Comparison of ENCODE assay signal across 8 cellular contexts in the genomic region with DNA sequence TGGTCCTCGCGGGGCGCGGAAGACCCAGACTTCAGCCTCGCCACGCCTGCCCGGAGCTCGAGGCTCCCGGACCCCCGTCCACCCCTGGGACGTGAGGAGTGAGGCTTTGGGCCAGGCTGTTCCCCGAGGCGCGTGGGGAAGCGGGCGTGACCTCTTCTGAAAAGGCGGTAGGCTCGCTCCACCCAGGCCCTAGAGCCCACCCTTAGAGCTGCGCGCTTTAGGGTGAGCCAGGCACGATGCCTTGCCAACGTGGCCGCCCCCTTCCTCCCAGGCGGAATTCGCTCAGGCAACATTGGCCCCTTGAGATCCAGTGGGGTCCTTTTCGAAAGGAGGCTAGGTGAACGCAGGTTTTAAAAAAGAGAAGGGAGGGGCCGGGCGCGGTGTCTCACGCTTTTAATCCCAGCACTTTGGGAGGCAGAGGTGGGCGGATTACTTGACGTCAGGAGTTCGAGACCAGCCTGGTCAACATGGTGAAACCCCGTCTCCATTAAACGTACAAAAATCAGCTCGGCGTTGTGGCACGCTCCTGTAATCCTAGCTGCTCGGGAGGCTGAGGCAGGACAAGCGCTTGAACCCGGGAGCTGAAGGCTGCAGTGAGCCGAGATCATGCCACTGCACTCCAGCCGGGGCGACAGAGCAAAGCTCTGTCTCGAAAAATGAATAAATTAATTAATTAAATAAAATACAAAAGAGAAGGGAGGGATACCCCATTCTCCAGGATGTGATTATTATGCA. TPM values are rescaled to one million over a fixed set of nuclear protein-coding genes. Genes with fewer than 3 reads are reported as not detected.
A peak's percentile ranks its signal among the peaks of the same experiment; 100 is the strongest.
DNase-seq lines count a peak whose midpoint lies in the region; ATAC-seq and TF ChIP-seq lines count a peak whose summit lies in the region.

No MANE protein-coding gene starts in this region.

- H3K27me3 ChIP-seq in heart right ventricle (peaks cover 0 to 49% (median 16%) of the 10 kb centered on the region in 7 donors), gastrocnemius medialis (peaks cover 46 to 50% (median 49%) of the 10 kb centered on the region in 3 donors)

- H3K36me3 Mint-ChIP-seq in activated T-cell treated with anti-CD3 and anti-CD28 coated beads, Interleukin-2, amount 50 U/mL, for 24 hours (ENCODE audit: low read depth), result no peaks in the 10 kb centered on the region
- peaks cover 3% of the 10 kb centered on the region for H3K36me3 Mint-ChIP-seq in activated CD8-positive, alpha-beta T cell treated with anti-CD3 and anti-CD28 coated beads, Interleukin-2, amount 10 ng/mL, durations not matched to agents 7 days and 5 days (ENCODE audit: low read depth)

- H3K27ac ChIP-seq in heart right ventricle (peak overlapping the region; percentile 19 to 87 (median 76)), gastrocnemius medialis (peak overlapping the region; percentile 67 to 74 (median 72))

- in situ Hi-C loops in gastrocnemius medialis (cut with MboI; ENCODE audit: low sequenced_read_pairs in 4 of 4), result no loop called here

- no peaks in the 10 kb centered on the region for H3K9me3 Mint-ChIP-seq in activated T-cell treated with anti-CD3 and anti-CD28 coated beads, Interleukin-2, amount 50 U/mL, for 24 hours
- no peaks in the 10 kb centered on the region for H3K9me3 Mint-ChIP-seq in activated CD8-positive, alpha-beta T cell treated with anti-CD3 and anti-CD28 coated beads, Interleukin-2, amount 10 ng/mL, durations not matched to agents 7 days and 5 days (ENCODE audit: insufficient read depth)

- DNase-seq in activated T-cell treated with anti-CD3 and anti-CD28 coated beads, Interleukin-2, amount 50 U/mL, for 24 hours, result no peak
- DNase-seq in activated T-cell treated with anti-CD3 and anti-CD28 coated beads for 4 hours (no peak), heart right ventricle (peak in 1 of 2 donors; percentile 29), gastrocnemius medialis (peak in 1 of 2 donors; percentile 18), DMS114 treated with DMSO at 0.1 percent for 48 hours (lab: John Stamatoyannopoulos, UW; ENCODE audit: unreplicated experiment) (no peak), SKM-1 (lab: John Stamatoyannopoulos, UW; ENCODE audit: unreplicated experiment) (no peak), NAMALWA (ENCODE audit: low spot score) (no peak)
- no peak for DNase-seq in activated CD8-positive, alpha-beta T cell treated with anti-CD3 and anti-CD28 coated beads, Interleukin-2, amount 10 ng/mL, durations not matched to agents 7 days and 5 days

- H3K4me1 Mint-ChIP-seq in activated T-cell treated with anti-CD3 and anti-CD28 coated beads, Interleukin-2, amount 50 U/mL, for 24 hours (ENCODE audit: low read depth), result peaks cover 53% of the 10 kb centered on the region
- peaks cover 50% of the 10 kb centered on the region for H3K4me1 Mint-ChIP-seq in activated CD8-positive, alpha-beta T cell treated with anti-CD3 and anti-CD28 coated beads, Interleukin-2, amount 10 ng/mL, durations not matched to agents 7 days and 5 days (ENCODE audit: low read depth)

- H3K27ac Mint-ChIP-seq in activated T-cell treated with anti-CD3 and anti-CD28 coated beads, Interleukin-2, amount 50 U/mL, for 24 hours, result no peak overlapping the region
- no peak overlapping the region for H3K27ac Mint-ChIP-seq in activated CD8-positive, alpha-beta T cell treated with anti-CD3 and anti-CD28 coated beads, Interleukin-2, amount 10 ng/mL, durations not matched to agents 7 days and 5 days

- WGBS in heart right ventricle, 2 donors, result 3 to 4% methylated on average over 46 of the region's 46 CpGs

- ATAC-seq in activated CD8-positive, alpha-beta T cell treated with anti-CD3 and anti-CD28 coated beads, Interleukin-2, amount 10 ng/mL, durations not matched to agents 7 days and 5 days, result no peak
- ATAC-seq in heart right ventricle (peak; percentile 21 to 51 (median 38)), gastrocnemius medialis (peak; percentile 8 to 27)

- TF ChIP-seq POLR2A in gastrocnemius medialis (IDR thresholded peaks at IDR 0.05), result no peak

- POLR2A ChIA-PET in activated CD8-positive, alpha-beta T cell treated with anti-CD3 and anti-CD28 coated beads, Interleukin-2, amount 10 ng/mL, durations not matched to agents 7 days and 5 days (lab: Charles Lee), result interaction anchor here (0.6 to 1.5 kb wide), 7 partner anchors 19 to 622 kb away, joined by 3 to 4 read pairs (median 4); a partner anchor contains a TSS

- intact Hi-C loops in heart right ventricle (cut with DNase I), result loop anchor here in 8 of 10 donors (5.0 to 10.0 kb wide), 4 partner anchors 245 to 583 kb away; a partner anchor contains a TSS
- intact Hi-C loops in gastrocnemius medialis (cut with DNase I; ENCODE audit: low total_unique reads), result loop anchor here (2.0 kb wide), 2 partner anchors 19 to 65 kb away; a partner anchor contains a TSS

- peak overlapping the region; percentile 23 to 83 (median 60) for H3K4me3 ChIP-seq in heart right ventricle
- peak overlapping the region; percentile 58 to 76 (median 68) for H3K4me3 ChIP-seq in gastrocnemius medialis

- H3K36me3 ChIP-seq in heart right ventricle, result no peaks in the 10 kb centered on the region
- H3K36me3 ChIP-seq in gastrocnemius medialis, result no peaks in the 10 kb centered on the region

- H3K4me3 Mint-ChIP-seq in activated T-cell treated with anti-CD3 and anti-CD28 coated beads, Interleukin-2, amount 50 U/mL, for 24 hours, result peak overlapping the region; percentile 68
- peak overlapping the region; percentile 70 for H3K4me3 Mint-ChIP-seq in activated CD8-positive, alpha-beta T cell treated with anti-CD3 and anti-CD28 coated beads, Interleukin-2, amount 10 ng/mL, durations not matched to agents 7 days and 5 days

- H3K9me3 ChIP-seq in heart right ventricle, result no peaks in the 10 kb centered on the region
- H3K9me3 ChIP-seq in gastrocnemius medialis, result no peaks in the 10 kb centered on the region

- CTCF ChIA-PET in activated CD8-positive, alpha-beta T cell treated with anti-CD3 and anti-CD28 coated beads, Interleukin-2, amount 10 ng/mL, durations not matched to agents 7 days and 5 days (lab: Charles Lee), result interaction anchor here (0.6 to 2.7 kb wide), 14 partner anchors 12 to 247 kb away, joined by 3 to 9 read pairs (median 4); a partner anchor contains a TSS

- TF ChIP-seq CTCF in heart right ventricle (IDR thresholded peaks at IDR 0.05) (no peak), gastrocnemius medialis (IDR thresholded peaks at IDR 0.05 in 4 of 5, conservative IDR thresholded peaks at IDR 0.05 in 1 of 5) (no peak)

- peaks cover 33% of the 10 kb centered on the region for H3K27me3 Mint-ChIP-seq in activated T-cell treated with anti-CD3 and anti-CD28 coated beads, Interleukin-2, amount 50 U/mL, for 24 hours
- H3K27me3 Mint-ChIP-seq in activated CD8-positive, alpha-beta T cell treated with anti-CD3 and anti-CD28 coated beads, Interleukin-2, amount 10 ng/mL, durations not matched to agents 7 days and 5 days (ENCODE audit: low read depth), result peaks cover 48% of the 10 kb centered on the region

- peaks cover 0 to 62% (median 33%) of the 10 kb centered on the region in 9 donors for H3K4me1 ChIP-seq in heart right ventricle
- H3K4me1 ChIP-seq in gastrocnemius medialis, result peaks cover 15 to 25% of the 10 kb centered on the region in 2 donors

RNA-seq across cellular contexts. Expression of a gene that starts 0.9 kb away (rescaled TPM):
- total RNA-seq in activated CD8-positive, alpha-beta T cell treated with anti-CD3 and anti-CD28 coated beads, Interleukin-2, amount 10 ng/mL, durations not matched to agents 7 days and 5 days, result 1 to 10 TPM; 6.5 to 7.2 TPM
- total RNA-seq in heart right ventricle, result 1 to 10 TPM in 7 of 10 donors, under 1 TPM in 3; 0.83 to 3.0 (median 1.3) TPM
- 1 to 10 TPM; 1.8 to 4.6 TPM for polyA plus RNA-seq in heart right ventricle
- total RNA-seq in gastrocnemius medialis, result 1 to 10 TPM; 1.0 to 5.1 (median 1.9) TPM

RNA-seq across cellular contexts. Expression of a gene that starts 19.6 kb away (rescaled TPM):
- 100 to 1,000 TPM; 305 to 313 TPM for total RNA-seq in activated CD8-positive, alpha-beta T cell treated with anti-CD3 and anti-CD28 coated beads, Interleukin-2, amount 10 ng/mL, durations not matched to agents 7 days and 5 days
- total RNA-seq in heart right ventricle (1,000 to 10,000 TPM in 9 of 10 donors, 100 to 1,000 TPM in 1; 894 to 1,717 (median 1,286) TPM), gastrocnemius medialis (100 to 1,000 TPM; 425 to 558 (median 512) TPM)
- 1,000 to 10,000 TPM; 1,114 to 1,728 TPM for polyA plus RNA-seq in heart right ventricle

RNA-seq across cellular contexts. Expression of a gene that starts 37.9 kb away (rescaled TPM):
- total RNA-seq in activated CD8-positive, alpha-beta T cell treated with anti-CD3 and anti-CD28 coated beads, Interleukin-2, amount 10 ng/mL, durations not matched to agents 7 days and 5 days, result 1 to 10 TPM; 1.1 TPM
- total RNA-seq in heart right ventricle (1 to 10 TPM in 9 of 10 donors, under 1 TPM in 1; 0.55 to 7.5 (median 3.8) TPM), gastrocnemius medialis (under 1 TPM in 1 of 4 donors, not detected in 3; 0.47 TPM)
- polyA plus RNA-seq in heart right ventricle, result 1 to 10 TPM in 1 of 2 donors, under 1 TPM in 1; 0.73 to 5.3 TPM

RNA-seq across cellular contexts. Expression of a gene that starts 50.8 kb away (rescaled TPM):
- 10 to 100 TPM; 61.3 to 72.5 TPM for total RNA-seq in activated CD8-positive, alpha-beta T cell treated with anti-CD3 and anti-CD28 coated beads, Interleukin-2, amount 10 ng/mL, durations not matched to agents 7 days and 5 days
- total RNA-seq in heart right ventricle (100 to 1,000 TPM in 4 of 10 donors, 10 to 100 TPM in 6; 73.1 to 159 (median 98.7) TPM), gastrocnemius medialis (10 to 100 TPM; 28.2 to 32.9 (median 31.2) TPM)
- 10 to 100 TPM; 27.1 to 51.1 TPM for polyA plus RNA-seq in heart right ventricle
